ENCODE assay signal across 1 cellular context in genomic region chr13:113022391-113023216, GRCh38.
TF ChIP-seq lines count a peak whose summit lies in the region.

No MANE protein-coding gene starts in this region.

TF ChIP-seq in HepG2, 621 proteins besides CTCF, POLR2A, EP300 and RAD21 (continued from another document and continues in another):
- no peak for TF ChIP-seq RNF219 (CRISPR knock-in tag; IDR thresholded peaks at IDR 0.05)
- peak; percentile 96 for TF ChIP-seq ERF (CRISPR knock-in tag; IDR thresholded peaks at IDR 0.05)
- TF ChIP-seq PAWR (CRISPR knock-in tag; IDR thresholded peaks at IDR 0.05; ENCODE audit: borderline replicate concordance): no peak
- no peak for TF ChIP-seq TAF15 (IDR thresholded peaks at IDR 0.05; ENCODE audit: low read depth, low read length, poor library complexity, severe bottlenecking)
- TF ChIP-seq ZNF724P (CRISPR knock-in tag; IDR thresholded peaks at IDR 0.05; ENCODE audit: borderline replicate concordance): peak; percentile 49; the same call in 1 of the 2 replicates
- no peak for TF ChIP-seq NPAS2 (CRISPR knock-in tag; IDR thresholded peaks at IDR 0.05; ENCODE audit: borderline replicate concordance)
- TF ChIP-seq DRAP1 (CRISPR knock-in tag; IDR thresholded peaks at IDR 0.05): peak; percentile 63
- TF ChIP-seq ZNF792 (CRISPR knock-in tag; IDR thresholded peaks at IDR 0.05): peak; percentile 83
- TF ChIP-seq ZNF629 (CRISPR knock-in tag; conservative IDR thresholded peaks at IDR 0.05): 0 out of 2 replicates have a peak, but pooled peaks have one; percentile 16
- TF ChIP-seq ZBTB38 (CRISPR knock-in tag; IDR thresholded peaks at IDR 0.05): peak; percentile 99
- TF ChIP-seq MTA1 (CRISPR knock-in tag; IDR thresholded peaks at IDR 0.05; ENCODE audit: borderline replicate concordance): peak; percentile 75; the same call in 1 of the 2 replicates
- TF ChIP-seq THAP7 (CRISPR knock-in tag; IDR thresholded peaks at IDR 0.05): peak; percentile 34; the same call in 1 of the 2 replicates
- no peak for TF ChIP-seq HNRNPL (IDR thresholded peaks at IDR 0.05; ENCODE audit: low read depth, low read length)
- no peak for TF ChIP-seq ZFP62 (CRISPR knock-in tag; IDR thresholded peaks at IDR 0.05)
- TF ChIP-seq EED (CRISPR knock-in tag; IDR thresholded peaks at IDR 0.05): no peak
- no peak for TF ChIP-seq RBM39 (IDR thresholded peaks at IDR 0.05; ENCODE audit: low read depth, low read length, poor library complexity, severe bottlenecking)
- TF ChIP-seq MED8 (CRISPR knock-in tag; IDR thresholded peaks at IDR 0.05; ENCODE audit: insufficient replicate concordance): peak; percentile 88
- TF ChIP-seq SETDB1 (CRISPR knock-in tag; IDR thresholded peaks at IDR 0.05; ENCODE audit: borderline replicate concordance): no peak
- TF ChIP-seq ZNF564 (CRISPR knock-in tag; IDR thresholded peaks at IDR 0.05): peak; percentile 79; the same call in 1 of the 2 replicates
- TF ChIP-seq TBP (CRISPR knock-in tag; IDR thresholded peaks at IDR 0.05): no peak
- TF ChIP-seq CAMTA2 (CRISPR knock-in tag; IDR thresholded peaks at IDR 0.05; ENCODE audit: borderline replicate concordance): no peak
- no peak for TF ChIP-seq RARG (CRISPR knock-in tag; IDR thresholded peaks at IDR 0.05; ENCODE audit: low read depth)
- TF ChIP-seq DPF2 (CRISPR knock-in tag; IDR thresholded peaks at IDR 0.05; ENCODE audit: borderline replicate concordance, low read depth): peak; percentile 82
- 0 out of 2 replicates have a peak, but pooled peaks have one; percentile 51 for TF ChIP-seq ZFY (CRISPR knock-in tag; IDR thresholded peaks at IDR 0.05)
- TF ChIP-seq CEBPG (CRISPR knock-in tag; IDR thresholded peaks at IDR 0.05): peak; percentile 66; the same call in 1 of the 2 replicates
- TF ChIP-seq ZFP91 (CRISPR knock-in tag; IDR thresholded peaks at IDR 0.05; ENCODE audit: borderline replicate concordance): peak; percentile 61; the same call in 1 of the 2 replicates
- TF ChIP-seq FOXA1 (IDR thresholded peaks at IDR 0.05): no peak
- TF ChIP-seq FOXA1 (CRISPR knock-in tag; IDR thresholded peaks at IDR 0.05): peak; percentile 69
- no peak for TF ChIP-seq NR0B2 (CRISPR knock-in tag; IDR thresholded peaks at IDR 0.05)
- TF ChIP-seq SRY (CRISPR knock-in tag; IDR thresholded peaks at IDR 0.05): no peak
- TF ChIP-seq TFDP1 (CRISPR knock-in tag; IDR thresholded peaks at IDR 0.05; ENCODE audit: borderline replicate concordance): peak; percentile 31; the same call in 1 of the 2 replicates
- TF ChIP-seq GMEB1 (CRISPR knock-in tag; IDR thresholded peaks at IDR 0.05; ENCODE audit: borderline replicate concordance): 0 out of 2 replicates have a peak, but pooled peaks have one; percentile 33
- no peak for TF ChIP-seq KIAA2018 (CRISPR knock-in tag; IDR thresholded peaks at IDR 0.05; ENCODE audit: borderline replicate concordance)
- TF ChIP-seq CC2D1A (CRISPR knock-in tag; IDR thresholded peaks at IDR 0.05): no peak
- TF ChIP-seq MEIS2 (CRISPR knock-in tag; IDR thresholded peaks at IDR 0.05): peak; percentile 99
- peak; percentile 37; the same call in 1 of the 2 replicates for TF ChIP-seq ZBTB2 (CRISPR knock-in tag; IDR thresholded peaks at IDR 0.05; ENCODE audit: low read depth)
- TF ChIP-seq ZFP36 (IDR thresholded peaks at IDR 0.05; ENCODE audit: borderline replicate concordance, low read depth, low read length, partially characterized antibody): no peak
- no peak for TF ChIP-seq SUZ12 (IDR thresholded peaks at IDR 0.05; ENCODE audit: low read depth, low read length)
- TF ChIP-seq ZNF577 (CRISPR knock-in tag; IDR thresholded peaks at IDR 0.05; ENCODE audit: borderline replicate concordance, low read depth): no peak
- 0 out of 2 replicates have a peak, but pooled peaks have one; percentile 18 for TF ChIP-seq SIX4 (CRISPR knock-in tag; IDR thresholded peaks at IDR 0.05)
- no peak for TF ChIP-seq NCOA5 (CRISPR knock-in tag; IDR thresholded peaks at IDR 0.05)
- no peak for TF ChIP-seq SMC3 (IDR thresholded peaks at IDR 0.05; ENCODE audit: low read length)
- no peak for TF ChIP-seq ZMYM3 (CRISPR knock-in tag; IDR thresholded peaks at IDR 0.05)
- no peak; the same call in 1 of the 2 replicates for TF ChIP-seq ZNF546 (CRISPR knock-in tag; conservative IDR thresholded peaks at IDR 0.05)
- TF ChIP-seq STAG1 (CRISPR knock-in tag; IDR thresholded peaks at IDR 0.05): 0 out of 2 replicates have a peak, but pooled peaks have one; percentile 1
- TF ChIP-seq ZNF615 (CRISPR knock-in tag; IDR thresholded peaks at IDR 0.05; ENCODE audit: borderline replicate concordance): no peak
- TF ChIP-seq RBAK (CRISPR knock-in tag; IDR thresholded peaks at IDR 0.05): no peak
- peak; percentile 77 for TF ChIP-seq SP5 (CRISPR knock-in tag; IDR thresholded peaks at IDR 0.05; ENCODE audit: borderline replicate concordance, low read depth)
